Comparison of ENCODE assay signal across 6 cellular contexts in the genomic region with DNA sequence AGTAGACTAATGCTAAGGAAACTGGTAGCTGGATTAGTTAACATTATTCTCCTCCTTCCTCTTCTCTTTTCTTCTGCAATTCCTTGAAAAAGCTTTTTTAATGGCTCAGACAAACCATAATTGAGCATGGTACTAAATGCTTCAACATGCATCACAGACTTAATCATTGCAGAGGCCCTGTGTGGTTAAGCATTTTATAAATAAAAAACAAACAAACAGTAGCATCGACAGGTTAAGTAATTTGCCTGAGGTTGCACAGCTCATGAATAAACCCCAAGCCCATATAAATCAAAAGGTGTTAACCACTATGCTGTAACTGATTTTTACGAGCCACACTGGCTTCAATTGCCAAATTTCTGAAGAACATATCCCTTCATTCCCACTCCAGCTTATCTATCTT.
"Had no signal": no experiment of that assay in that cellular context is flagged by ENCODE, and none has a peak within 500 bp of the region (broad histone marks: within the 10 kb centered on the region; RNA-seq: fewer than 3 reads in every experiment).

No MANE protein-coding gene starts in this region.

- H3K9me3 ChIP-seq: HAP-1 had no signal

- DNase-seq: GM23248, GOT3, H7, IMR-90 had no signal

- ATAC-seq: HCT116 had no signal

- H3K27ac ChIP-seq: GM23248 had no signal

- H3K4me3 ChIP-seq: GM23248, HAP-1 had no signal

- H3K4me1 ChIP-seq: HAP-1 had no signal
